8 cellular contexts compared by ENCODE assay signal in genomic region chr6:136823128-136823660, GRCh38. TPM values are rescaled to one million over a fixed set of nuclear protein-coding genes. Genes with fewer than 3 reads are reported as not detected.
DNase-seq lines count a peak whose midpoint lies in the region; ATAC-seq and TF ChIP-seq lines count a peak whose summit lies in the region.

No MANE protein-coding gene starts in this region.

- no peaks in the 10 kb centered on the region for H3K36me3 ChIP-seq in CD8-positive, alpha-beta T cell (ENCODE audit: insufficient read depth, low read length)
- H3K36me3 ChIP-seq in Panc1 (ENCODE audit: control insufficient read depth, insufficient read depth, low read length) (0 out of 2 replicates have a peak, but pooled peaks cover 4% of the 10 kb centered on the region), endodermal cell (ENCODE audit: control insufficient read depth, insufficient read depth, low read length) (peaks cover 14% of the 10 kb centered on the region), neuronal stem cell (replicated peaks in 1 of 2; ENCODE audit: control insufficient read depth in 2 of 2, insufficient read depth in 2 of 2, low read length in 2 of 2) (peaks cover 2 to 32% of the 10 kb centered on the region in 2 donors)

- H2AFZ ChIP-seq in neuronal stem cell (ENCODE audit: low read length): peak overlapping the region; percentile 91

- peak overlapping the region; percentile 98 for H4K8ac ChIP-seq in neuronal stem cell (ENCODE audit: low read depth, low read length)

- H2BK120ac ChIP-seq in neuronal stem cell (ENCODE audit: low read depth, low read length): no peak overlapping the region

- H3K4me3 Mint-ChIP-seq in CD8-positive, alpha-beta T cell: peak overlapping the region; percentile 93
- H3K4me3 Mint-ChIP-seq in endodermal cell: peak overlapping the region; percentile 67

- H3K27me3 Mint-ChIP-seq in CD8-positive, alpha-beta T cell (ENCODE audit: low read depth): peaks cover 2% of the 10 kb centered on the region
- H3K27me3 Mint-ChIP-seq in endodermal cell (ENCODE audit: insufficient read depth): peaks cover 3% of the 10 kb centered on the region

- H3K9ac ChIP-seq in endodermal cell (ENCODE audit: extremely low read depth, low read length, poor library complexity, severe bottlenecking) (peak overlapping the region; percentile 41), neuronal stem cell (ENCODE audit: low read depth, low read length, poor library complexity) (peak overlapping the region; percentile 95)

- no TSS peak for BruUV-seq in Panc1 (replicated peaks; lab: Mats Ljungman, UMichigan)

- TF ChIP-seq CTCF in CD8-positive, alpha-beta T cell (IDR thresholded peaks at IDR 0.05): peak; percentile 1
- TF ChIP-seq CTCF in Panc1 (IDR thresholded peaks at IDR 0.05): peak; percentile 17; the same call in 1 of the 2 replicates
- TF ChIP-seq CTCF in endodermal cell (conservative IDR thresholded peaks at IDR 0.05): no peak

- no peaks in the 10 kb centered on the region for H3K9me3 Mint-ChIP-seq in CD8-positive, alpha-beta T cell
- H3K9me3 Mint-ChIP-seq in endodermal cell: no peaks in the 10 kb centered on the region

- H2BK12ac ChIP-seq in neuronal stem cell (ENCODE audit: low read length): no peak overlapping the region

- H3K9me3 ChIP-seq in CD8-positive, alpha-beta T cell (ENCODE audit: low read length): no peaks in the 10 kb centered on the region
- H3K9me3 ChIP-seq in Panc1 (ENCODE audit: control insufficient read depth, insufficient read depth, low read depth, low read length) (no peaks in the 10 kb centered on the region), endodermal cell (ENCODE audit: control insufficient read depth, low read length) (no peaks in the 10 kb centered on the region), neuronal stem cell (replicated peaks in 1 of 2; ENCODE audit: control insufficient read depth in 2 of 2, insufficient read depth in 1 of 2, low read depth in 1 of 2, low read length in 2 of 2) (peaks cover 0 to 1% of the 10 kb centered on the region in 2 donors)

- no peak overlapping the region for H3K4ac ChIP-seq in neuronal stem cell (ENCODE audit: low read length)

- H3K4me1 Mint-ChIP-seq in CD8-positive, alpha-beta T cell (ENCODE audit: low read depth): peaks cover 30% of the 10 kb centered on the region
- peaks cover 4% of the 10 kb centered on the region for H3K4me1 Mint-ChIP-seq in endodermal cell

- H3K27me3 ChIP-seq in CD8-positive, alpha-beta T cell (ENCODE audit: insufficient read depth, low read length): no peaks in the 10 kb centered on the region
- no peaks in the 10 kb centered on the region for H3K27me3 ChIP-seq in Panc1 (ENCODE audit: control insufficient read depth, insufficient read depth, low read length)
- no peaks in the 10 kb centered on the region for H3K27me3 ChIP-seq in endodermal cell (ENCODE audit: control insufficient read depth, insufficient read depth, low read length, poor library complexity, severe bottlenecking)
- peaks cover 0 to 10% (median 0%) of the 10 kb centered on the region in 3 experiments for H3K27me3 ChIP-seq in neuronal stem cell (ENCODE audit: control insufficient read depth in 3 of 3, insufficient read depth in 3 of 3, low read depth in 1 of 3, low read length in 3 of 3)

- peak overlapping the region; percentile 98 for H3K14ac ChIP-seq in neuronal stem cell (ENCODE audit: low read length)

- H3K79me1 ChIP-seq in neuronal stem cell (ENCODE audit: low read depth, low read length): peaks cover 4% of the 10 kb centered on the region

- H2AK5ac ChIP-seq in neuronal stem cell (ENCODE audit: low read depth, low read length): peak overlapping the region; percentile 98

- POLR2A ChIA-PET in CD8-positive, alpha-beta T cell (lab: Charles Lee): interaction anchor here (0.6 to 2.9 kb wide), 5 partner anchors 15 to 533 kb away, joined by 3 to 31 read pairs (median 4); partner anchors contain the start of genes BCLAF1 and MAP3K5
- POLR2A ChIA-PET in Panc1 (lab: Charles Lee): interaction anchor here (0.7 kb wide), 1 partner anchor 20 kb away, joined by 3 read pairs; no protein-coding TSS in a partner anchor

- peak overlapping the region; percentile 53 for H2BK5ac ChIP-seq in neuronal stem cell (ENCODE audit: low read length)

- H3K4me1 ChIP-seq in CD8-positive, alpha-beta T cell (ENCODE audit: insufficient read depth, low read length): peaks cover 14% of the 10 kb centered on the region
- H3K4me1 ChIP-seq in Panc1 (ENCODE audit: control insufficient read depth, insufficient read depth, low read length) (peaks cover 3% of the 10 kb centered on the region; the same call in 1 of the 2 replicates), endodermal cell (ENCODE audit: control insufficient read depth, insufficient read depth, low read length) (no peaks in the 10 kb centered on the region), neuronal stem cell (ENCODE audit: control insufficient read depth in 2 of 2, insufficient read depth in 1 of 2, low read depth in 1 of 2, low read length in 2 of 2) (peaks cover 0 to 3% of the 10 kb centered on the region in 2 donors)

- H3K36me3 Mint-ChIP-seq in CD8-positive, alpha-beta T cell: peaks cover 28% of the 10 kb centered on the region
- peaks cover 31% of the 10 kb centered on the region for H3K36me3 Mint-ChIP-seq in endodermal cell (ENCODE audit: low read depth)

- H3K4me2 ChIP-seq in neuronal stem cell (ENCODE audit: insufficient read depth, low read length, poor library complexity, severe bottlenecking): peak overlapping the region; percentile 67

- H3K27ac ChIP-seq in CD8-positive, alpha-beta T cell (ENCODE audit: low read depth, low read length): peak overlapping the region; percentile 82
- H3K27ac ChIP-seq in Panc1 (ENCODE audit: low read length) (peak overlapping the region; percentile 86), endodermal cell (ENCODE audit: low read depth, low read length) (no peak overlapping the region), neuronal stem cell (replicated peaks; ENCODE audit: low read length) (peak overlapping the region; percentile 27)

- peak overlapping the region; percentile 85 for H3K27ac Mint-ChIP-seq in CD8-positive, alpha-beta T cell
- H3K27ac Mint-ChIP-seq in endodermal cell: peak overlapping the region; percentile 79

- peak overlapping the region; percentile 57 for H3K4me3 ChIP-seq in CD8-positive, alpha-beta T cell (ENCODE audit: low read depth, low read length)
- H3K4me3 ChIP-seq in Panc1 (ENCODE audit: low read depth in 2 of 2, low read length in 2 of 2): peak overlapping the region; percentile 74 to 78
- H3K4me3 ChIP-seq in endodermal cell (ENCODE audit: low read length): peak overlapping the region; percentile 81
- H3K4me3 ChIP-seq in neuronal stem cell (ENCODE audit: low read length in 2 of 2): peak overlapping the region; percentile 59 to 82

- H2BK15ac ChIP-seq in neuronal stem cell (ENCODE audit: low read length): no peak overlapping the region

- peak overlapping the region; percentile 94 for H3K18ac ChIP-seq in neuronal stem cell (ENCODE audit: low read length)

- H3K23ac ChIP-seq in neuronal stem cell (ENCODE audit: low read depth, low read length, poor library complexity): peak overlapping the region; percentile 99

- H4K91ac ChIP-seq in neuronal stem cell (ENCODE audit: low read depth, low read length, poor library complexity): no peak overlapping the region

- CTCF ChIA-PET in CD8-positive, alpha-beta T cell (lab: Charles Lee): interaction anchor here (1.0 to 2.1 kb wide), 4 partner anchors 9 to 215 kb away, joined by 3 to 9 read pairs (median 5); partner anchors contain the start of gene MAP3K5
- CTCF ChIA-PET in Panc1 (lab: Charles Lee): no interaction called here

- intact Hi-C loops in CD8-positive, alpha-beta T cell (cut with DNase I, micrococcal nuclease): loop anchor here (10.0 kb wide), 5 partner anchors 178 to 1582 kb away; partner anchors contain the start of genes HEBP2 (in 1 of the 2) and IFNGR1 (in 1 of the 2)
- intact Hi-C loops in Panc1 (cut with micrococcal nuclease; ENCODE audit: unreplicated experiment): no loop called here

- in situ Hi-C loops in Panc1 (cut with HindIII; ENCODE audit: low pct_unique_long_range_greater_than_20kb, low sequenced_read_pairs): no loop called here

- no peak for ATAC-seq in CD8-positive, alpha-beta T cell
- ATAC-seq in Panc1: no peak

- DNase-seq in CD8-positive, alpha-beta T cell: peak in 1 of 7 experiments; percentile 34
- DNase-seq in Panc1 (ENCODE audit: low read depth, low spot score) (no peak), endodermal cell (no peak), neuronal stem cell (ENCODE audit: low spot score) (no peak), HuH-7 (ENCODE audit: low spot score) (no peak), NCI-H187 treated with DMSO at 0.1 percent for 48 hours (lab: John Stamatoyannopoulos, UW) (no peak), NCI-H524 treated with DMSO at 0.1 percent for 48 hours (lab: John Stamatoyannopoulos, UW) (no peak), NCI-H1105 treated with DMSO at 0.1 percent for 48 hours (lab: John Stamatoyannopoulos, UW) (no peak)

- 84 to 91% methylated on average over 28 to 31 of the region's 31 CpGs for WGBS in endodermal cell (ENCODE audit: insufficient coverage in 1 of 2, insufficient read length in 1 of 2), 2 experiments
- WGBS in neuronal stem cell (ENCODE audit: extremely low coverage in 2 of 2, insufficient read length in 2 of 2, insufficient replicate concordance in 1 of 2), 2 donors: no CpG with 5 or more reads among the region's 31 CpGs

RNA-seq across cellular contexts. Expression of gene PEX7, which starts 0.8 kb away (rescaled TPM):
- 1 to 10 TPM; 2.6 to 2.8 TPM for total RNA-seq in CD8-positive, alpha-beta T cell
- total RNA-seq in Panc1 (2021; ENCODE audit: unreplicated experiment) (8.8 TPM), endodermal cell (10 to 100 TPM; 11.2 to 11.6 TPM)
- polyA plus RNA-seq in Panc1 (2012; ENCODE audit: insufficient read length): 13.9 TPM
- polyA plus RNA-seq in endodermal cell (2013, experiment 1 of 2): 7.9 TPM
- polyA plus RNA-seq in endodermal cell (2013, experiment 2 of 2): 5.9 TPM
- 5.1 TPM for polyA plus RNA-seq in neuronal stem cell (2013, experiment 1 of 2)
- 5.2 TPM for polyA plus RNA-seq in neuronal stem cell (2013, experiment 2 of 2)

RNA-seq across cellular contexts. Expression of gene MAP3K5, which starts 30.9 kb away (rescaled TPM):
- total RNA-seq in CD8-positive, alpha-beta T cell: 10 to 100 TPM; 11.1 to 11.3 TPM
- total RNA-seq in Panc1 (2021; ENCODE audit: unreplicated experiment): 8.1 TPM
- 4.1 TPM for polyA plus RNA-seq in Panc1 (2012; ENCODE audit: insufficient read length)
- 1 to 10 TPM; 1.6 to 3.4 TPM for total RNA-seq in endodermal cell
- 0.32 TPM for polyA plus RNA-seq in endodermal cell (2013, experiment 1 of 2)
- 0.12 TPM for polyA plus RNA-seq in endodermal cell (2013, experiment 2 of 2)
- 0.06 TPM for polyA plus RNA-seq in neuronal stem cell (2013, experiment 1 of 2)
- 0.04 TPM for polyA plus RNA-seq in neuronal stem cell (2013, experiment 2 of 2)
